Comparison of ENCODE assay signal across 1 cellular context in the genomic region with DNA sequence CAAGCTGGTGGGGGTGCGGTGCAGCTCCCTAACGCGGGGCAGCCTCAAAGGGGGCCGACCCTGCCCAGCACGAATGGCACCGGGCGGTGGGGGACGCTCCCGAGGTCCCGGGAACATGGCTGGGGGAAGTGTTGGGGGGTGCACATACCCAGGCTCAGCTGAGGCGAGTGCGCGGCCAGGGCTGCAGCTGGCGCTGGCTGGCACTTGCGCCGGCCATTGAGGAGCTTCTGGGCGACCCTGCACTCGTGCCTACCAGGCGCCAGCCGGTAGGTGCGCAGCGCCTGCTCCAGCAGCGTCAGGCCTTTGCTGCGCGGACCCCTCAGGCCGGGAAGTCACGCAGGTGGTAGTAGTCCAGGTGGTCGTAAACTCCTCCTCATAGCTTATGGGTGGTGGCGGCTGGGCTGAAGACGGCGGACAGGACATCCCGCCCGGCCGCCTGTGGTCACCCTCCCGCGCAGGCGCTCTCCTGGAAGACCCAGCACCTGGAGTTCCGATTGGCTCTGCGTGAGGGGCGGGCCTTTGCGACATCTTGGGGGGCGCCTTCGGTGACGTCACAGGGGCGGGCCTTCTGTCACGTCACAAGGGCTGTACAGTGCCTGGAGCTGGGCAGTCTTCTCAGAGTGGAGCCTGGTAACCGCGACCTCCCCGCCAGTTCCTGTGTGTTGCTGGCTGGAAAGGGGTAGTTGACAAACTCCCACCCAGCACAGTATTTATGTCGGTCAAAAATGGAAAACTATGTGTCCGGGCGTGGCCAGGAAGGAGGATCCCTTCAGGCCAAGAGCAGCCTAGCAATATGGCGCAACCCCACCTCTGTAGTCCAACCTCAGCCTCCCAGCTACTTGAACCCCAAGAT.
TF ChIP-seq lines count a peak whose summit lies in the region.

No MANE protein-coding gene starts in this region.

TF ChIP-seq in HepG2, 621 proteins besides CTCF, POLR2A, EP300 and RAD21 (continued from another document and continues in another):
- TF ChIP-seq, protein P1, sequence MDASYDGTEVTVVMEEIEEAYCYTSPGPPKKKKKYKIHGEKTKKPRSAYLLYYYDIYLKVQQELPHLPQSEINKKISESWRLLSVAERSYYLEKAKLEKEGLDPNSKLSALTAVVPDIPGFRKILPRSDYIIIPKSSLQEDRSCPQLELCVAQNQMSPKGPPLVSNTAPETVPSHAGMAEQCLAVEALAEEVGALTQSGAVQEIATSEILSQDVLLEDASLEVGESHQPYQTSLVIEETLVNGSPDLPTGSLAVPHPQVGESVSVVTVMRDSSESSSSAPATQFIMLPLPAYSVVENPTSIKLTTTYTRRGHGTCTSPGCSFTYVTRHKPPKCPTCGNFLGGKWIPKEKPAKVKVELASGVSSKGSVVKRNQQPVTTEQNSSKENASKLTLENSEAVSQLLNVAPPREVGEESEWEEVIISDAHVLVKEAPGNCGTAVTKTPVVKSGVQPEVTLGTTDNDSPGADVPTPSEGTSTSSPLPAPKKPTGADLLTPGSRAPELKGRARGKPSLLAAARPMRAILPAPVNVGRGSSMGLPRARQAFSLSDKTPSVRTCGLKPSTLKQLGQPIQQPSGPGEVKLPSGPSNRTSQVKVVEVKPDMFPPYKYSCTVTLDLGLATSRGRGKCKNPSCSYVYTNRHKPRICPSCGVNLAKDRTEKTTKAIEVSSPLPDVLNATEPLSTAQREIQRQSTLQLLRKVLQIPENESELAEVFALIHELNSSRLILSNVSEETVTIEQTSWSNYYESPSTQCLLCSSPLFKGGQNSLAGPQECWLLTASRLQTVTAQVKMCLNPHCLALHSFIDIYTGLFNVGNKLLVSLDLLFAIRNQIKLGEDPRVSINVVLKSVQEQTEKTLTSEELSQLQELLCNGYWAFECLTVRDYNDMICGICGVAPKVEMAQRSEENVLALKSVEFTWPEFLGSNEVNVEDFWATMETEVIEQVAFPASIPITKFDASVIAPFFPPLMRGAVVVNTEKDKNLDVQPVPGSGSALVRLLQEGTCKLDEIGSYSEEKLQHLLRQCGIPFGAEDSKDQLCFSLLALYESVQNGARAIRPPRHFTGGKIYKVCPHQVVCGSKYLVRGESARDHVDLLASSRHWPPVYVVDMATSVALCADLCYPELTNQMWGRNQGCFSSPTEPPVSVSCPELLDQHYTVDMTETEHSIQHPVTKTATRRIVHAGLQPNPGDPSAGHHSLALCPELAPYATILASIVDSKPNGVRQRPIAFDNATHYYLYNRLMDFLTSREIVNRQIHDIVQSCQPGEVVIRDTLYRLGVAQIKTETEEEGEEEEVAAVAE (CRISPR knock-in tag; IDR thresholded peaks at IDR 0.05; ENCODE audit: borderline replicate concordance), result peak; percentile 28; the same call in 1 of the 2 replicates
- TF ChIP-seq CBFB (CRISPR knock-in tag; IDR thresholded peaks at IDR 0.05) (0 out of 2 replicates have a peak, but pooled peaks have one; percentile 43), FOXO1 (CRISPR knock-in tag; IDR thresholded peaks at IDR 0.05) (0 out of 2 replicates have a peak, but pooled peaks have one; percentile 23), YEATS4 (CRISPR knock-in tag; IDR thresholded peaks at IDR 0.05; ENCODE audit: borderline replicate concordance) (peak; percentile 68), HOXA3 (CRISPR knock-in tag; IDR thresholded peaks at IDR 0.05) (peak; percentile 76), ZNF605 (CRISPR knock-in tag; IDR thresholded peaks at IDR 0.05) (peak; percentile 64; the same call in 1 of the 2 replicates), ARNT2 (CRISPR knock-in tag; IDR thresholded peaks at IDR 0.05; ENCODE audit: low read depth) (0 out of 2 replicates have a peak, but pooled peaks have one; percentile 31), STAG1 (CRISPR knock-in tag; IDR thresholded peaks at IDR 0.05) (peak; percentile 21; the same call in 1 of the 2 replicates), SAFB2 (CRISPR knock-in tag; IDR thresholded peaks at IDR 0.05; ENCODE audit: borderline replicate concordance, low read depth) (0 out of 2 replicates have a peak, but pooled peaks have one; percentile 73), ZNF264 (CRISPR knock-in tag; IDR thresholded peaks at IDR 0.05) (peak; percentile 26; the same call in 1 of the 2 replicates), ZFP90 (CRISPR knock-in tag; IDR thresholded peaks at IDR 0.05; ENCODE audit: borderline replicate concordance) (peak; percentile 79; the same call in 1 of the 2 replicates), HDAC1 (CRISPR knock-in tag; IDR thresholded peaks at IDR 0.05) (peak; percentile 52), ZNF879 (CRISPR knock-in tag; IDR thresholded peaks at IDR 0.05) (0 out of 2 replicates have a peak, but pooled peaks have one; percentile 32), MEIS2 (CRISPR knock-in tag; IDR thresholded peaks at IDR 0.05) (0 out of 2 replicates have a peak, but pooled peaks have one; percentile 19), ZNF180 (CRISPR knock-in tag; IDR thresholded peaks at IDR 0.05; ENCODE audit: borderline replicate concordance, low read depth) (0 out of 2 replicates have a peak, but pooled peaks have one; percentile 21), ZNF274 (CRISPR knock-in tag; IDR thresholded peaks at IDR 0.05) (peak; percentile 22; the same call in 1 of the 2 replicates), CREB1 (IDR thresholded peaks at IDR 0.05) (peak; percentile 94), CREB1 (CRISPR knock-in tag; IDR thresholded peaks at IDR 0.05) (peak; percentile 90), ZSCAN25 (CRISPR knock-in tag; IDR thresholded peaks at IDR 0.05) (0 out of 2 replicates have a peak, but pooled peaks have one; percentile 27), ZFY (CRISPR knock-in tag; IDR thresholded peaks at IDR 0.05) (peak; percentile 66), ZNF33B (CRISPR knock-in tag; IDR thresholded peaks at IDR 0.05) (0 out of 2 replicates have a peak, but pooled peaks have one; percentile 59), ZNF788 (CRISPR knock-in tag; IDR thresholded peaks at IDR 0.05; ENCODE audit: borderline replicate concordance) (peak; percentile 73; the same call in 1 of the 2 replicates), ZMAT3 (CRISPR knock-in tag; conservative IDR thresholded peaks at IDR 0.05) (peak; percentile 81), ZNF546 (CRISPR knock-in tag; conservative IDR thresholded peaks at IDR 0.05) (0 out of 2 replicates have a peak, but pooled peaks have one; percentile 68)
- TF ChIP-seq, protein P2, sequence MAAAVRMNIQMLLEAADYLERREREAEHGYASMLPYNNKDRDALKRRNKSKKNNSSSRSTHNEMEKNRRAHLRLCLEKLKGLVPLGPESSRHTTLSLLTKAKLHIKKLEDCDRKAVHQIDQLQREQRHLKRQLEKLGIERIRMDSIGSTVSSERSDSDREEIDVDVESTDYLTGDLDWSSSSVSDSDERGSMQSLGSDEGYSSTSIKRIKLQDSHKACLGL (CRISPR knock-in tag; IDR thresholded peaks at IDR 0.05), result peak; percentile 81
- TF ChIP-seq, protein P3, sequence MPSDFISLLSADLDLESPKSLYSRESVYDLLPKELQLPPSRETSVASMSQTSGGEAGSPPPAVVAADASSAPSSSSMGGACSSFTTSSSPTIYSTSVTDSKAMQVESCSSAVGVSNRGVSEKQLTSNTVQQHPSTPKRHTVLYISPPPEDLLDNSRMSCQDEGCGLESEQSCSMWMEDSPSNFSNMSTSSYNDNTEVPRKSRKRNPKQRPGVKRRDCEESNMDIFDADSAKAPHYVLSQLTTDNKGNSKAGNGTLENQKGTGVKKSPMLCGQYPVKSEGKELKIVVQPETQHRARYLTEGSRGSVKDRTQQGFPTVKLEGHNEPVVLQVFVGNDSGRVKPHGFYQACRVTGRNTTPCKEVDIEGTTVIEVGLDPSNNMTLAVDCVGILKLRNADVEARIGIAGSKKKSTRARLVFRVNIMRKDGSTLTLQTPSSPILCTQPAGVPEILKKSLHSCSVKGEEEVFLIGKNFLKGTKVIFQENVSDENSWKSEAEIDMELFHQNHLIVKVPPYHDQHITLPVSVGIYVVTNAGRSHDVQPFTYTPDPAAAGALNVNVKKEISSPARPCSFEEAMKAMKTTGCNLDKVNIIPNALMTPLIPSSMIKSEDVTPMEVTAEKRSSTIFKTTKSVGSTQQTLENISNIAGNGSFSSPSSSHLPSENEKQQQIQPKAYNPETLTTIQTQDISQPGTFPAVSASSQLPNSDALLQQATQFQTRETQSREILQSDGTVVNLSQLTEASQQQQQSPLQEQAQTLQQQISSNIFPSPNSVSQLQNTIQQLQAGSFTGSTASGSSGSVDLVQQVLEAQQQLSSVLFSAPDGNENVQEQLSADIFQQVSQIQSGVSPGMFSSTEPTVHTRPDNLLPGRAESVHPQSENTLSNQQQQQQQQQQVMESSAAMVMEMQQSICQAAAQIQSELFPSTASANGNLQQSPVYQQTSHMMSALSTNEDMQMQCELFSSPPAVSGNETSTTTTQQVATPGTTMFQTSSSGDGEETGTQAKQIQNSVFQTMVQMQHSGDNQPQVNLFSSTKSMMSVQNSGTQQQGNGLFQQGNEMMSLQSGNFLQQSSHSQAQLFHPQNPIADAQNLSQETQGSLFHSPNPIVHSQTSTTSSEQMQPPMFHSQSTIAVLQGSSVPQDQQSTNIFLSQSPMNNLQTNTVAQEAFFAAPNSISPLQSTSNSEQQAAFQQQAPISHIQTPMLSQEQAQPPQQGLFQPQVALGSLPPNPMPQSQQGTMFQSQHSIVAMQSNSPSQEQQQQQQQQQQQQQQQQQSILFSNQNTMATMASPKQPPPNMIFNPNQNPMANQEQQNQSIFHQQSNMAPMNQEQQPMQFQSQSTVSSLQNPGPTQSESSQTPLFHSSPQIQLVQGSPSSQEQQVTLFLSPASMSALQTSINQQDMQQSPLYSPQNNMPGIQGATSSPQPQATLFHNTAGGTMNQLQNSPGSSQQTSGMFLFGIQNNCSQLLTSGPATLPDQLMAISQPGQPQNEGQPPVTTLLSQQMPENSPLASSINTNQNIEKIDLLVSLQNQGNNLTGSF (CRISPR knock-in tag; IDR thresholded peaks at IDR 0.05), result peak; percentile 60; the same call in 1 of the 2 replicates
- TF ChIP-seq, protein P4, sequence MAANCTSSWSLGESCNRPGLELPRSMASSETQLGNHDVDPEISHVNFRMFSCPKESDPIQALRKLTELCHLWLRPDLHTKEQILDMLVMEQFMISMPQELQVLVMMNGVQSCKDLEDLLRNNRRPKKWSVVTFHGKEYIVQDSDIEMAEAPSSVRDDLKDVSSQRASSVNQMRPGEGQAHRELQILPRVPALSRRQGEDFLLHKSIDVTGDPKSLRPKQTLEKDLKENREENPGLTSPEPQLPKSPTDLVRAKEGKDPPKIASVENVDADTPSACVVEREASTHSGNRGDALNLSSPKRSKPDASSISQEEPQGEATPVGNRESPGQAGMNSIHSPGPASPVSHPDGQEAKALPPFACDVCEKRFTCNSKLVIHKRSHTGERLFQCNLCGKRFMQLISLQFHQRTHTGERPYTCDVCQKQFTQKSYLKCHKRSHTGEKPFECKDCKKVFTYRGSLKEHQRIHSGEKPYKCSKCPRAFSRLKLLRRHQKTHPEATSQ (CRISPR knock-in tag; IDR thresholded peaks at IDR 0.05; ENCODE audit: borderline replicate concordance), result 0 out of 2 replicates have a peak, but pooled peaks have one; percentile 39
- TF ChIP-seq, protein P5, sequence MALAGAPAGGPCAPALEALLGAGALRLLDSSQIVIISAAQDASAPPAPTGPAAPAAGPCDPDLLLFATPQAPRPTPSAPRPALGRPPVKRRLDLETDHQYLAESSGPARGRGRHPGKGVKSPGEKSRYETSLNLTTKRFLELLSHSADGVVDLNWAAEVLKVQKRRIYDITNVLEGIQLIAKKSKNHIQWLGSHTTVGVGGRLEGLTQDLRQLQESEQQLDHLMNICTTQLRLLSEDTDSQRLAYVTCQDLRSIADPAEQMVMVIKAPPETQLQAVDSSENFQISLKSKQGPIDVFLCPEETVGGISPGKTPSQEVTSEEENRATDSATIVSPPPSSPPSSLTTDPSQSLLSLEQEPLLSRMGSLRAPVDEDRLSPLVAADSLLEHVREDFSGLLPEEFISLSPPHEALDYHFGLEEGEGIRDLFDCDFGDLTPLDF (CRISPR knock-in tag; IDR thresholded peaks at IDR 0.05), result 0 out of 2 replicates have a peak, but pooled peaks have one; percentile 41
- TF ChIP-seq, protein P6, sequence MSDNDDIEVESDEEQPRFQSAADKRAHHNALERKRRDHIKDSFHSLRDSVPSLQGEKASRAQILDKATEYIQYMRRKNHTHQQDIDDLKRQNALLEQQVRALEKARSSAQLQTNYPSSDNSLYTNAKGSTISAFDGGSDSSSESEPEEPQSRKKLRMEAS (IDR thresholded peaks at IDR 0.05), result peak; percentile 30; the same call in 1 of the 2 replicates
- TF ChIP-seq, protein P7, sequence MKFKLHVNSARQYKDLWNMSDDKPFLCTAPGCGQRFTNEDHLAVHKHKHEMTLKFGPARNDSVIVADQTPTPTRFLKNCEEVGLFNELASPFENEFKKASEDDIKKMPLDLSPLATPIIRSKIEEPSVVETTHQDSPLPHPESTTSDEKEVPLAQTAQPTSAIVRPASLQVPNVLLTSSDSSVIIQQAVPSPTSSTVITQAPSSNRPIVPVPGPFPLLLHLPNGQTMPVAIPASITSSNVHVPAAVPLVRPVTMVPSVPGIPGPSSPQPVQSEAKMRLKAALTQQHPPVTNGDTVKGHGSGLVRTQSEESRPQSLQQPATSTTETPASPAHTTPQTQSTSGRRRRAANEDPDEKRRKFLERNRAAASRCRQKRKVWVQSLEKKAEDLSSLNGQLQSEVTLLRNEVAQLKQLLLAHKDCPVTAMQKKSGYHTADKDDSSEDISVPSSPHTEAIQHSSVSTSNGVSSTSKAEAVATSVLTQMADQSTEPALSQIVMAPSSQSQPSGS (CRISPR knock-in tag; IDR thresholded peaks at IDR 0.05), result peak; percentile 60; the same call in 1 of the 2 replicates
- TF ChIP-seq, protein P8, sequence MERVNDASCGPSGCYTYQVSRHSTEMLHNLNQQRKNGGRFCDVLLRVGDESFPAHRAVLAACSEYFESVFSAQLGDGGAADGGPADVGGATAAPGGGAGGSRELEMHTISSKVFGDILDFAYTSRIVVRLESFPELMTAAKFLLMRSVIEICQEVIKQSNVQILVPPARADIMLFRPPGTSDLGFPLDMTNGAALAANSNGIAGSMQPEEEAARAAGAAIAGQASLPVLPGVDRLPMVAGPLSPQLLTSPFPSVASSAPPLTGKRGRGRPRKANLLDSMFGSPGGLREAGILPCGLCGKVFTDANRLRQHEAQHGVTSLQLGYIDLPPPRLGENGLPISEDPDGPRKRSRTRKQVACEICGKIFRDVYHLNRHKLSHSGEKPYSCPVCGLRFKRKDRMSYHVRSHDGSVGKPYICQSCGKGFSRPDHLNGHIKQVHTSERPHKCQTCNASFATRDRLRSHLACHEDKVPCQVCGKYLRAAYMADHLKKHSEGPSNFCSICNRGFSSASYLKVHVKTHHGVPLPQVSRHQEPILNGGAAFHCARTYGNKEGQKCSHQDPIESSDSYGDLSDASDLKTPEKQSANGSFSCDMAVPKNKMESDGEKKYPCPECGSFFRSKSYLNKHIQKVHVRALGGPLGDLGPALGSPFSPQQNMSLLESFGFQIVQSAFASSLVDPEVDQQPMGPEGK (CRISPR knock-in tag; IDR thresholded peaks at IDR 0.05), result peak; percentile 31; the same call in 1 of the 2 replicates
